1 cellular context compared by ENCODE assay signal in genomic region chr1:30964706-30965105, GRCh38.
TF ChIP-seq lines count a peak whose summit lies in the region.

No MANE protein-coding gene starts in this region.

TF ChIP-seq in SK-N-SH, 30 proteins besides CTCF, POLR2A, EP300 and RAD21:
- TF ChIP-seq JUND (IDR thresholded peaks at IDR 0.05): no peak
- no peak for TF ChIP-seq SIN3A (IDR thresholded peaks at IDR 0.05; ENCODE audit: borderline replicate concordance, low read depth, low read length)
- TF ChIP-seq RXRA (IDR thresholded peaks at IDR 0.05; ENCODE audit: borderline replicate concordance, low read depth): no peak
- no peak for TF ChIP-seq ELF1 (IDR thresholded peaks at IDR 0.05)
- no peak for TF ChIP-seq EZH2phosphoT487 (IDR thresholded peaks at IDR 0.05; ENCODE audit: borderline replicate concordance, low read depth)
- TF ChIP-seq TEAD4 (IDR thresholded peaks at IDR 0.05; ENCODE audit: borderline replicate concordance, insufficient read depth): no peak
- TF ChIP-seq MEF2A (IDR thresholded peaks at IDR 0.05; ENCODE audit: borderline replicate concordance, low read depth): no peak
- TF ChIP-seq GATA2 (CRISPR knock-in tag; IDR thresholded peaks at IDR 0.05): no peak
- TF ChIP-seq USF2 (IDR thresholded peaks at IDR 0.05; ENCODE audit: borderline replicate concordance, low read depth, low read length): no peak
- TF ChIP-seq GABPA (IDR thresholded peaks at IDR 0.05; ENCODE audit: low read depth): no peak
- TF ChIP-seq POLR2AphosphoS5 (IDR thresholded peaks at IDR 0.05; ENCODE audit: low read depth, low read length): no peak
- TF ChIP-seq FOSL2 (IDR thresholded peaks at IDR 0.05; ENCODE audit: borderline replicate concordance, low read depth): no peak
- no peak for TF ChIP-seq CHD2 (IDR thresholded peaks at IDR 0.05; ENCODE audit: low read length, partially characterized antibody)
- no peak for TF ChIP-seq FOXJ3 (CRISPR knock-in tag; IDR thresholded peaks at IDR 0.05)
- TF ChIP-seq TCF12 (IDR thresholded peaks at IDR 0.05): no peak
- TF ChIP-seq REST (IDR thresholded peaks at IDR 0.05; ENCODE audit: low read depth, low read length): no peak
